Comparison of ENCODE assay signal across 15 cellular contexts in genomic region chr4:26050671-26051070, GRCh38.
"Had no signal": no experiment of that assay in that cellular context is flagged by ENCODE, and none has a peak within 500 bp of the region (broad histone marks: within the 10 kb centered on the region; RNA-seq: fewer than 3 reads in every experiment).

No MANE protein-coding gene starts in this region.

- H3K27ac ChIP-seq: prostate gland, testis had no signal

- H3K4me3 Mint-ChIP-seq: activated CD4-positive, alpha-beta memory T cell treated with anti-CD3 and anti-CD28 coated beads, Interleukin-2, amount 10 ng/mL, durations not matched to agents 7 days and 5 days; activated CD4-positive, alpha-beta T cell treated with anti-CD3 and anti-CD28 coated beads for 36 hours; activated naive CD8-positive, alpha-beta T cell treated with anti-CD3 and anti-CD28 coated beads, Interleukin-2, amount 10 ng/mL, durations not matched to agents 7 days and 5 days; activated T-cell treated with anti-CD3 and anti-CD28 coated beads, Interleukin-2, amount 50 U/mL, for 72 hours; mesothelial cell of epicardium; naive thymus-derived CD4-positive, alpha-beta T cell had no signal

- DNase-seq: activated CD4-positive, alpha-beta memory T cell treated with anti-CD3 and anti-CD28 coated beads, Interleukin-2, amount 10 ng/mL, durations not matched to agents 7 days and 5 days; activated CD4-positive, alpha-beta T cell treated with anti-CD3 and anti-CD28 coated beads for 36 hours; activated gamma-delta T cell treated with Interleukin-2 at 50 U/mL for 16 hours; activated naive CD8-positive, alpha-beta T cell treated with anti-CD3 and anti-CD28 coated beads, Interleukin-2, amount 10 ng/mL, durations not matched to agents 7 days and 5 days; activated T-cell treated with anti-CD3 and anti-CD28 coated beads, Interleukin-2, amount 50 U/mL, for 72 hours; foreskin melanocyte; naive thymus-derived CD4-positive, alpha-beta T cell; stimulated activated CD4-positive, alpha-beta T cell treated with anti-CD3 and anti-CD28 coated beads, Interleukin-4, amount 100 ng/mL, for 1 hour; stimulated activated CD8-positive, alpha-beta memory T cell treated with anti-CD3 and anti-CD28 coated beads, Interleukin-4, amount 100 ng/mL, for 48 hours; stimulated activated naive CD8-positive, alpha-beta T cell treated with anti-CD3 and anti-CD28 coated beads, Interleukin-15, Interleukin-2, amounts not matched to agents 100 U/mL and 50 U/mL, for 24 hours; SW 1271; testis had no signal

- H3K4me3 ChIP-seq: esophagus muscularis mucosa, prostate gland, testis had no signal

- H3K9me3 ChIP-seq: esophagus muscularis mucosa, prostate gland, testis had no signal

- H3K36me3 ChIP-seq: esophagus muscularis mucosa, prostate gland had no signal

- H3K27ac Mint-ChIP-seq: activated CD4-positive, alpha-beta memory T cell treated with anti-CD3 and anti-CD28 coated beads, Interleukin-2, amount 10 ng/mL, durations not matched to agents 7 days and 5 days; activated CD4-positive, alpha-beta T cell treated with anti-CD3 and anti-CD28 coated beads for 36 hours; activated naive CD8-positive, alpha-beta T cell treated with anti-CD3 and anti-CD28 coated beads, Interleukin-2, amount 10 ng/mL, durations not matched to agents 7 days and 5 days; activated T-cell treated with anti-CD3 and anti-CD28 coated beads, Interleukin-2, amount 50 U/mL, for 72 hours; mesothelial cell of epicardium; naive thymus-derived CD4-positive, alpha-beta T cell had no signal

- H3K27me3 ChIP-seq: esophagus muscularis mucosa, testis had no signal

- H3K4me1 ChIP-seq: prostate gland, testis had no signal

- H3K36me3 Mint-ChIP-seq: activated naive CD8-positive, alpha-beta T cell treated with anti-CD3 and anti-CD28 coated beads, Interleukin-2, amount 10 ng/mL, durations not matched to agents 7 days and 5 days had no signal

- H3K9me3 Mint-ChIP-seq: activated CD4-positive, alpha-beta memory T cell treated with anti-CD3 and anti-CD28 coated beads, Interleukin-2, amount 10 ng/mL, durations not matched to agents 7 days and 5 days; activated naive CD8-positive, alpha-beta T cell treated with anti-CD3 and anti-CD28 coated beads, Interleukin-2, amount 10 ng/mL, durations not matched to agents 7 days and 5 days had no signal

- H3K27me3 Mint-ChIP-seq: activated CD4-positive, alpha-beta memory T cell treated with anti-CD3 and anti-CD28 coated beads, Interleukin-2, amount 10 ng/mL, durations not matched to agents 7 days and 5 days had no signal
